Comparison of ENCODE assay signal across 18 cellular contexts in the genomic region with DNA sequence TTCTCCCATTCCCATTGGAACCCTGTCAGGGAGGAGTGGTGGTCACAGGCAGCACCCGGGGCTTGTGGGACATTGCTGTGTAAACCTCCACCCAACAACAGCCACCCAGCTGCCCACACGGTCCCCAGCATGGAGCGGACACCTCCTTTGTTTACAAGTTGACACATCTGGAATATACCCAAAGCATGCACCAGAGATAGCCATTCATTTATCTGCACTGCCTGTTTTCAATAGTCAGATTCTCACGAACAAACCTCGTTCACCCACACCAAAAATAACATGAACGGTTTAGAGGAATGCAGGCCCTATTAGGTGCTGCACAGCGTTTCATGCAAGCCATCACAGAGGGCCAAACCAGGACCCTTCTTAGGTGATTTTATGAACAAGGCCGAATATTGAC.
"Had no signal": no experiment of that assay in that cellular context is flagged by ENCODE, and none has a peak within 500 bp of the region (broad histone marks: within the 10 kb centered on the region; RNA-seq: fewer than 3 reads in every experiment).

No MANE protein-coding gene starts in this region.

- H3K4me3 ChIP-seq: lower lobe of right lung, stomach, vagina had no signal

- H3K36me3 ChIP-seq: lower lobe of right lung, stomach, vagina had no signal

- H3K9me3 ChIP-seq: lower lobe of right lung, stomach, vagina had no signal

- H3K27me3 ChIP-seq: vagina had no signal

- DNase-seq: activated CD4-positive, alpha-beta memory T cell treated with anti-CD3 and anti-CD28 coated beads, Interleukin-2, amount 10 ng/mL, durations not matched to agents 7 days and 5 days; activated CD4-positive, alpha-beta T cell treated with anti-CD3 and anti-CD28 coated beads for 48 hours; activated CD4-positive, CD25-positive, alpha-beta regulatory T cell; activated CD8-positive, alpha-beta memory T cell treated with anti-CD3 and anti-CD28 coated beads, Interleukin-2, amount 10 ng/mL, durations not matched to agents 7 days and 5 days; activated naive CD8-positive, alpha-beta T cell treated with anti-CD3 and anti-CD28 coated beads for 36 hours; amniotic stem cell; cerebellar nuclear complex; effector memory CD4-positive, alpha-beta T cell; hippocampal formation; left cardiac atrium; lower lobe of right lung; nephron progenitor cell; nucleus accumbens; stomach; T-helper 1 cell; T-helper 9 cell; trophoblast cell had no signal

- H3K27ac ChIP-seq: lower lobe of right lung, stomach, vagina had no signal

- ATAC-seq: activated CD8-positive, alpha-beta memory T cell treated with anti-CD3 and anti-CD28 coated beads, Interleukin-2, amount 10 ng/mL, durations not matched to agents 7 days and 5 days; left cardiac atrium; lower lobe of right lung had no signal

- H3K4me1 ChIP-seq: lower lobe of right lung had no signal
